ENCODE assay signal across 8 cellular contexts in the genomic region with DNA sequence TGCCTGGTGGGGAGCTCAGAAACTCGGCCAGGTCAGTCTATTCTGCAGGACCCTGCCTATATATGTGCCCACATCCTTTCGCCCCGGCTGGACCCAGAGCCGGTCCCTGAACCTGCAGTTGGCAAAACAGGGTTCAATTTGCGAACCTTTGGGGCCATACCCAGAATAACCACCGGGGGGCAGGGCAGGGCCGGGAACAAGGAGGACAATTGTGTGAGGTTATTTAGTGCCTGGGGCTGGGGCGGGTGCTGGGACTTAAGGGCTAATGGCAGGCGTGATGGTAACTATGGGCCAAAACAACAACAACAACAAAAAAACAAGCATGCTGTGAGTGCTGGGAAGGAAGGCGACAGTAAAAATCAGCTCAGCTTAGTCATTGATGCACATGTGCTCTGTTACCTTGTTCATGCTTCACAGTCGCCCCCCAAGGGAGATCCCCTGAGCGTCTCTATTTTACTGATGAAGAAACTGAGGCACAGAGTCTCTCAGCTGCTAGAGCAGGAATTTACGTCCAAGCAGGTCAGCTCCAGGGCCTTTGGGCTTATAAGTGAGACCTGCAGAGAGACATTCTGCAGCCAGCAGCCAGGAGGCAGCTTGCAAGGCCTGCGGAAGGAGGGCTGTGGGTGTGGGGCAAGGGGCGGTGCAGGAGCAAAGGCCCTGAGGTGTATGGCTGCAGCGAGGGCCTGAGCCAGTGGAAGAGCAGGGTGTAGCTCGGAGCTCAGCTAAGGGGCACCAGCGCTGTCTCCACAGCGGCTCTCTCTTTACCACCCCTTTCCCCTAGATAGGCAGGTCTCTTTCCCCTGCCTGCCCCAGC.
DNase-seq lines count a peak whose midpoint lies in the region; ATAC-seq and TF ChIP-seq lines count a peak whose summit lies in the region.

No MANE protein-coding gene starts in this region.

- peak; percentile 74 for DNase-seq in Calu3
- peak; percentile 28 for DNase-seq in NOMO-1 treated with DMSO at 0.1 percent for 48 hours (lab: John Stamatoyannopoulos, UW; ENCODE audit: unreplicated experiment)
- peak; percentile 83 to 86 for DNase-seq in activated T-cell treated with anti-CD3 and anti-CD28 coated beads, Interleukin-2, amount 50 U/mL, for 48 hours
- DNase-seq in fibroblast of the conjunctiva (ENCODE audit: low read depth) = peak; percentile 20
- peak; percentile 70 for DNase-seq in transverse colon
- no peak for DNase-seq in cerebellar nuclear complex (lab: John Stamatoyannopoulos, UW)

- CTCF ChIA-PET in Calu3 (lab: Charles Lee) = interaction anchor here (0.6 to 1.4 kb wide), 5 partner anchors 86 to 531 kb away, joined by 3 to 9 read pairs (median 4); no protein-coding TSS in a partner anchor

- TF ChIP-seq EP300 in transverse colon (IDR thresholded peaks at IDR 0.05; ENCODE audit: low read depth) = no peak

- WGBS in transverse colon (ENCODE audit: low coverage in 1 of 2), 2 donors = 17 to 47% methylated on average over 3 to 15 of the region's 19 CpGs

- BruUV-seq in Calu3 (replicated peaks; lab: Mats Ljungman, UMichigan) = no TSS peak

- peaks cover 9% of the 10 kb centered on the region for H3K4me1 Mint-ChIP-seq in Calu3 (ENCODE audit: low read depth, unreplicated experiment)

- H3K4me3 Mint-ChIP-seq in Calu3 (ENCODE audit: low read depth, unreplicated experiment) = no peak overlapping the region

- no peak for TF ChIP-seq POLR2A in transverse colon (IDR thresholded peaks at IDR 0.05)

- H3K4me1 ChIP-seq in neutrophil (ENCODE audit: control insufficient read depth in 1 of 2, insufficient read depth in 1 of 2, low read depth in 1 of 2, low read length in 1 of 2) (no peaks in the 10 kb centered on the region), transverse colon (peaks cover 0 to 3% (median under 1%) of the 10 kb centered on the region in 4 donors)

- H3K9me3 ChIP-seq in neutrophil (no peaks in the 10 kb centered on the region), transverse colon (no peaks in the 10 kb centered on the region)

- H3K36me3 ChIP-seq in neutrophil (peaks cover 27% of the 10 kb centered on the region), transverse colon (peaks cover 0 to 7% (median 3%) of the 10 kb centered on the region in 4 donors)

- intact Hi-C loops in Calu3 (cut with micrococcal nuclease; ENCODE audit: unreplicated experiment) = loop anchor here (2.0 kb wide), 1 partner anchor 280 kb away; no protein-coding TSS in a partner anchor
- intact Hi-C loops in transverse colon (cut with DNase I; ENCODE audit: low total_unique reads) = loop anchor here (2.0 kb wide), 1 partner anchor 280 kb away; no protein-coding TSS in a partner anchor

- no peaks in the 10 kb centered on the region for H3K9me3 Mint-ChIP-seq in Calu3 (ENCODE audit: low read depth, unreplicated experiment)

- in situ Hi-C loops in transverse colon (cut with MboI; ENCODE audit: low pct_ligation_motif_present in 1 of 4, low pct_unique_long_range_greater_than_20kb in 1 of 4, low sequenced_read_pairs in 3 of 4) = loop anchor here in 3 of 4 donors (10.0 to 25.0 kb wide), 3 partner anchors 280 to 530 kb away; a partner anchor contains a TSS

- H3K27me3 Mint-ChIP-seq in Calu3 (ENCODE audit: unreplicated experiment) = peaks cover 24% of the 10 kb centered on the region

- peaks cover 21% of the 10 kb centered on the region for H3K27me3 ChIP-seq in neutrophil
- no peaks in the 10 kb centered on the region for H3K27me3 ChIP-seq in transverse colon

- no peak overlapping the region for H3K27ac Mint-ChIP-seq in Calu3 (ENCODE audit: unreplicated experiment)

- peak; percentile 60 for ATAC-seq in HG02798 (IDR thresholded peaks at IDR 0.05; ENCODE audit: poor library complexity, unreplicated experiment)

- H3K36me3 Mint-ChIP-seq in Calu3 (ENCODE audit: insufficient read depth, unreplicated experiment) = peaks cover 4% of the 10 kb centered on the region

- no peak overlapping the region for H3K27ac ChIP-seq in neutrophil
- no peak overlapping the region for H3K27ac ChIP-seq in transverse colon

- H3K4me3 ChIP-seq in neutrophil (ENCODE audit: low read depth in 1 of 2, low read length in 1 of 2) (no peak overlapping the region), transverse colon (no peak overlapping the region)

- TF ChIP-seq CTCF in Calu3 (IDR thresholded peaks at IDR 0.05; ENCODE audit: unreplicated experiment) (peak; percentile 67), neutrophil (IDR thresholded peaks at IDR 0.05) (peak; percentile 58), transverse colon (IDR thresholded peaks at IDR 0.05) (peak; percentile 82 to 87 (median 82))

Comparison
In these comparisons a context has a peak if more than half of its experiments do, and no peak if none do; other contexts are left out.
1. DNase-seq: peak in Calu3 (single experiment), NOMO-1 treated with DMSO at 0.1 percent for 48 hours (single experiment), activated T-cell treated with anti-CD3 and anti-CD28 coated beads, Interleukin-2, amount 50 U/mL, for 48 hours (2 of 2), fibroblast of the conjunctiva (single experiment) and transverse colon (single experiment); none in cerebellar nuclear complex (0 of 2).
2. Peak in every context shown above with its lines, with median percentiles within 50 percentile points of each other: CTCF ChIP-seq.